Comparison of ENCODE assay signal across 22 cellular contexts in the genomic region with DNA sequence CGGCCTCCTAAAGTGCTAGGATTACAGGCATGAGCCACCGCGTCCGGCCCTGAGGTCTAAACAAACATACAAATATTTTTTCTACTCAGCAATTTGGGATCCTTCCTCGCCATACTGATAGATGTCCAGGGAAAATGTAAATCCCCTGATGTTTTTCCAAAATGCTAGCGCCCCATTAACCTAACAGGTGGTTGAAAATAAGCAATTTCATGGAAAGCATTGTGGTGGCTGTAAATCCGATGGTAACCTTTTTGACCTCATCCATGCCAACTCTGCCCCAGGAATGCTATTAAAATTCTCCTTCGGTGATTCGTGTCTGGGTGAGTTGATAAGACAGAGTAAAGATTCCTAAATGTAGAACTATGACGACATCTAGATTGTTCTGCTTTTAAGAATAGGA. TPM values are rescaled to one million over a fixed set of nuclear protein-coding genes. Genes with fewer than 3 reads are reported as not detected.
DNase-seq lines count a peak whose midpoint lies in the region; ATAC-seq and TF ChIP-seq lines count a peak whose summit lies in the region.
"Had no signal": no experiment of that assay in that cellular context is flagged by ENCODE, and none has a peak within 500 bp of the region (broad histone marks: within the 10 kb centered on the region; RNA-seq: fewer than 3 reads in every experiment).

No MANE protein-coding gene starts in this region.

- ATAC-seq in left ventricle myocardium superior (no peak), HG02588 (IDR thresholded peaks at IDR 0.05; ENCODE audit: unreplicated experiment) (no peak), HG03521 (IDR thresholded peaks at IDR 0.05; ENCODE audit: unreplicated experiment) (no peak)
- ATAC-seq: activated naive CD4-positive, alpha-beta T cell treated with anti-CD3 and anti-CD28 coated beads, Interleukin-2, amount 50 U/mL, for 72 hours; GM23338; WTC11 had no signal

- H3K27me3 ChIP-seq in cardiac muscle cell (no peaks in the 10 kb centered on the region), kidney epithelial cell (ENCODE audit: control insufficient read depth, insufficient read depth, low read length) (no peaks in the 10 kb centered on the region), prostate gland (replicated peaks; ENCODE audit: insufficient read depth) (no peaks in the 10 kb centered on the region), transverse colon (no peaks in the 10 kb centered on the region)

- H3K27ac ChIP-seq in cardiac muscle cell (peak overlapping the region; percentile 49), prostate gland (no peak overlapping the region), transverse colon (no peak overlapping the region)
- H3K27ac ChIP-seq: KMS-11, skin epidermis had no signal

- H3K4me1 ChIP-seq in cardiac muscle cell (ENCODE audit: low read depth) (no peaks in the 10 kb centered on the region), prostate gland (replicated peaks) (no peaks in the 10 kb centered on the region), transverse colon (peaks cover 0 to 14% (median 6%) of the 10 kb centered on the region in 4 donors)

- TF ChIP-seq EP300 in transverse colon (IDR thresholded peaks at IDR 0.05; ENCODE audit: low read depth) = no peak

- H3K36me3 ChIP-seq in cardiac muscle cell (peaks cover 5% of the 10 kb centered on the region), kidney epithelial cell (ENCODE audit: control insufficient read depth, insufficient read depth, low read length) (no peaks in the 10 kb centered on the region), prostate gland (no peaks in the 10 kb centered on the region), transverse colon (no peaks in the 10 kb centered on the region)

- TF ChIP-seq POLR2A in prostate gland (IDR thresholded peaks at IDR 0.05) = no peak
- TF ChIP-seq POLR2A in transverse colon (IDR thresholded peaks at IDR 0.05) = no peak

- WGBS in prostate gland = 73% methylated on average over 10 of the region's 10 CpGs
- 77 to 91% methylated on average over 3 to 10 of the region's 10 CpGs for WGBS in transverse colon (ENCODE audit: low coverage in 1 of 2), 2 donors

- in situ Hi-C loops in transverse colon (cut with MboI; ENCODE audit: low pct_ligation_motif_present in 1 of 4, low pct_unique_long_range_greater_than_20kb in 1 of 4, low sequenced_read_pairs in 3 of 4) = no loop called here

- no peak overlapping the region for H3K4me3 ChIP-seq in cardiac muscle cell
- no peak overlapping the region for H3K4me3 ChIP-seq in kidney epithelial cell (ENCODE audit: low read depth, low read length)
- H3K4me3 ChIP-seq in prostate gland = no peak overlapping the region
- no peak overlapping the region for H3K4me3 ChIP-seq in transverse colon
- H3K4me3 ChIP-seq: GM23338, skin epidermis had no signal

- intact Hi-C loops in left ventricle myocardium superior (cut with micrococcal nuclease) = no loop called here
- intact Hi-C loops in prostate gland (cut with DNase I) = no loop called here
- intact Hi-C loops in transverse colon (cut with DNase I; ENCODE audit: low total_unique reads) = no loop called here

- H3K9me3 ChIP-seq in cardiac muscle cell (ENCODE audit: low read depth) (no peaks in the 10 kb centered on the region), prostate gland (no peaks in the 10 kb centered on the region), transverse colon (no peaks in the 10 kb centered on the region)

- DNase-seq in cardiac muscle cell (ENCODE audit: low read depth in 1 of 2, low spot score in 1 of 2) = no peak
- DNase-seq in left ventricle myocardium superior = no peak
- DNase-seq in amniotic epithelial cell (ENCODE audit: low read depth) = peak; percentile 84
- DNase-seq in kidney epithelial cell (ENCODE audit: low read depth) = peak; percentile 16
- no peak for DNase-seq in prostate gland (ENCODE audit: low spot score)
- no peak for DNase-seq in transverse colon
- DNase-seq: 8988T; activated CD4-positive, alpha-beta memory T cell treated with anti-CD3 and anti-CD28 coated beads, Interleukin-2, amount 10 ng/mL, durations not matched to agents 7 days and 5 days; activated T-cell treated with anti-CD3 and anti-CD28 coated beads, Interleukin-2, amount 50 U/mL, for 48 hours; erythroblast; NCI-H1105 treated with DMSO at 0.1 percent for 48 hours; NCI-H2107; NCI-H526; Right ventricle myocardium superior; stimulated activated CD4-positive, alpha-beta T cell treated with anti-CD3 and anti-CD28 coated beads, Interleukin-2, amount 100 ng/mL, for 48 hours had no signal

- TF ChIP-seq CTCF in cardiac muscle cell (IDR thresholded peaks at IDR 0.05; ENCODE audit: low read depth, low read length) = no peak
- no peak for TF ChIP-seq CTCF in kidney epithelial cell (IDR thresholded peaks at IDR 0.05; ENCODE audit: insufficient read depth, low read length, poor library complexity, severe bottlenecking)
- no peak for TF ChIP-seq CTCF in prostate gland (IDR thresholded peaks at IDR 0.05)
- TF ChIP-seq CTCF in transverse colon (IDR thresholded peaks at IDR 0.05) = no peak

RNA-seq across cellular contexts. Expression of gene GEMIN6, which starts 19.3 kb away (rescaled TPM):
- total RNA-seq in cardiac muscle cell = 8.8 and 10.5 TPM in 2 replicates
- 18.0 and 18.5 TPM in 2 replicates for polyA plus RNA-seq in cardiac muscle cell
- total RNA-seq in left ventricle myocardium superior = 7.8 TPM
- 3.7 and 7.1 TPM in 2 replicates for total RNA-seq in kidney epithelial cell
- 1 to 10 TPM; 4.4 to 8.5 TPM for total RNA-seq in prostate gland
- 1 to 10 TPM in 3 of 4 donors, not detected in 1; 1.8 to 5.9 (median 3.8) TPM for total RNA-seq in transverse colon

RNA-seq across cellular contexts. Expression of gene SRSF7, which starts 46.1 kb away (rescaled TPM):
- total RNA-seq in cardiac muscle cell (79.6 and 118 TPM in 2 replicates), left ventricle myocardium superior (54.5 TPM), kidney epithelial cell (67.6 and 73.8 TPM in 2 replicates), prostate gland (10 to 100 TPM; 73.2 to 84.4 TPM), transverse colon (100 to 1,000 TPM in 2 of 4 donors, 10 to 100 TPM in 2; 75.6 to 153 (median 95.0) TPM)
- 136 and 179 TPM in 2 replicates for polyA plus RNA-seq in cardiac muscle cell

Comparison
In these comparisons a context has a peak if more than half of its experiments do, and no peak if none do; other contexts are left out.
1. DNase-seq: peak in amniotic epithelial cell (single experiment) and kidney epithelial cell (single experiment); none in cardiac muscle cell (0 of 2), left ventricle myocardium superior (single experiment), prostate gland (single experiment) and transverse colon (single experiment).